Comparison of ENCODE assay signal across 8 cellular contexts in genomic region chr1:93345633-93346471, GRCh38. TPM values are rescaled to one million over a fixed set of nuclear protein-coding genes. Genes with fewer than 3 reads are reported as not detected.
A peak's percentile ranks its signal among the peaks of the same experiment; 100 is the strongest.
DNase-seq lines count a peak whose midpoint lies in the region; ATAC-seq and TF ChIP-seq lines count a peak whose summit lies in the region.

Gene DR1 (plus strand): TSS chr1:93345907. CDS start chr1:93346646, 739 bp downstream.

- TF ChIP-seq CTCF in BE2C (IDR thresholded peaks at IDR 0.05; ENCODE audit: low read depth, low read length), result no peak
- no peak for TF ChIP-seq CTCF in choroid plexus epithelial cell (conservative IDR thresholded peaks at IDR 0.05; ENCODE audit: low read depth, low read length)

- ATAC-seq in HG03439 (IDR thresholded peaks at IDR 0.05; ENCODE audit: unreplicated experiment), result peak; percentile 79

- H3K4me3 ChIP-seq in BE2C (ENCODE audit: low read depth, low read length) (peak within 1 kb of the TSS; percentile 88), choroid plexus epithelial cell (ENCODE audit: low read depth, low read length) (peak within 1 kb of the TSS; percentile 86)

- H3K4me1 ChIP-seq in BE2C, result no peaks in the 10 kb centered on the region

- H3K36me3 ChIP-seq in BE2C, result no peaks in the 10 kb centered on the region

- no peaks in the 10 kb centered on the region for H3K9me3 ChIP-seq in BE2C

- H3K27me3 ChIP-seq in BE2C, result no peaks in the 10 kb centered on the region

- DNase-seq in BE2C (peak; percentile 88), GM19238 (ENCODE audit: insufficient read length, low spot score) (peak; percentile 89), NCI-H510A treated with DMSO at 0.1 percent for 48 hours (lab: John Stamatoyannopoulos, UW) (peak; percentile 94), choroid plexus epithelial cell (ENCODE audit: low read depth) (peak; percentile 94), kidney glomerular epithelial cell (lab: John Stamatoyannopoulos, UW) (peak; percentile 83)
- peak; percentile 90 for DNase-seq in activated CD4-positive, alpha-beta T cell treated with anti-CD3 and anti-CD28 coated beads for 4 hours
- peak; percentile 82 to 88 for DNase-seq in stimulated activated CD4-positive, alpha-beta T cell treated with anti-CD3 and anti-CD28 coated beads, Interleukin-15, amount 100 ng/mL, for 48 hours (ENCODE audit: low read depth in 2 of 2)

RNA-seq across cellular contexts. Expression of gene DR1, which starts in this region (rescaled TPM):
- polyA plus RNA-seq in BE2C (2012; ENCODE audit: insufficient read depth, insufficient read length, low read depth), result 33.1 TPM

Comparison
In these comparisons a context has a peak if more than half of its experiments do, and no peak if none do; other contexts are left out.
1. Peak in every context shown above with its lines: DNase-seq, ATAC-seq and H3K4me3 ChIP-seq.